22 cellular contexts compared by ENCODE assay signal in genomic region chr1:111242805-111243523, GRCh38. TPM values are rescaled to one million over a fixed set of nuclear protein-coding genes. Genes with fewer than 3 reads are reported as not detected.
"Had no signal": no experiment of that assay in that cellular context is flagged by ENCODE, and none has a peak within 500 bp of the region (broad histone marks: within the 10 kb centered on the region; RNA-seq: fewer than 3 reads in every experiment).

No MANE protein-coding gene starts in this region.

- H3K9me3 Mint-ChIP-seq: activated naive CD4-positive, alpha-beta T cell treated with anti-CD3 and anti-CD28 coated beads for 36 hours; activated naive CD8-positive, alpha-beta T cell treated with anti-CD3 and anti-CD28 coated beads, Interleukin-2, amount 50 U/mL, for 24 hours; activated T-helper 2 cell treated with anti-CD3 and anti-CD28 coated beads, Interferon-gamma antibody, Interleukin-2, Interleukin-4, amounts not matched to agents 10 μg/mL and 5 μg/mL and 100 μg/mL, durations not matched to agents 14 hours and 24 hours and 36 hours; nephron; stimulated activated naive CD8-positive, alpha-beta T cell treated with anti-CD3 and anti-CD28 coated beads, Interleukin-15, amount 100 ng/mL, for 72 hours had no signal

- H3K36me3 ChIP-seq: ascending aorta, gastrocnemius medialis, thoracic aorta had no signal

- H3K27ac ChIP-seq: ascending aorta, gastrocnemius medialis, thoracic aorta had no signal

- H3K4me1 Mint-ChIP-seq: nephron; stimulated activated naive CD8-positive, alpha-beta T cell treated with anti-CD3 and anti-CD28 coated beads, Interleukin-15, amount 100 ng/mL, for 72 hours had no signal

- H3K4me1 ChIP-seq: ascending aorta had no signal

- H3K27me3 ChIP-seq: ascending aorta, gastrocnemius medialis had no signal

- H3K27me3 Mint-ChIP-seq: activated naive CD8-positive, alpha-beta T cell treated with anti-CD3 and anti-CD28 coated beads, Interleukin-2, amount 50 U/mL, for 24 hours; progenitor cell of endocrine pancreas; stimulated activated naive CD8-positive, alpha-beta T cell treated with anti-CD3 and anti-CD28 coated beads, Interleukin-15, amount 100 ng/mL, for 72 hours had no signal

- ATAC-seq: activated naive CD8-positive, alpha-beta T cell treated with anti-CD3 and anti-CD28 coated beads, Interleukin-2, amount 50 U/mL, for 24 hours; gastrocnemius medialis; left lobe of liver; SK-N-SH treated with all-trans-retinoic acid at 6 μM for 48 hours; stimulated activated naive CD8-positive, alpha-beta T cell treated with anti-CD3 and anti-CD28 coated beads, Interleukin-15, amount 100 ng/mL, for 72 hours had no signal

- H3K4me3 Mint-ChIP-seq: activated naive CD4-positive, alpha-beta T cell treated with anti-CD3 and anti-CD28 coated beads for 36 hours; activated naive CD8-positive, alpha-beta T cell treated with anti-CD3 and anti-CD28 coated beads, Interleukin-2, amount 50 U/mL, for 24 hours; nephron; stimulated activated naive CD8-positive, alpha-beta T cell treated with anti-CD3 and anti-CD28 coated beads, Interleukin-15, amount 100 ng/mL, for 72 hours had no signal

- DNase-seq: activated CD4-positive, alpha-beta T cell treated with anti-CD3 and anti-CD28 coated beads, Interleukin-2, amount 50 U/mL, for 48 hours; activated CD4-positive, CD25-positive, alpha-beta regulatory T cell treated with anti-CD3 and anti-CD28 coated beads, Interleukin-2, amount 50 U/mL, for 72 hours; activated naive CD4-positive, alpha-beta T cell treated with anti-CD3 and anti-CD28 coated beads for 36 hours; activated naive CD8-positive, alpha-beta T cell treated with anti-CD3 and anti-CD28 coated beads, Interleukin-2, amount 50 U/mL, for 24 hours; activated T-cell treated with anti-CD3 and anti-CD28 coated beads, Interleukin-2, amount 50 U/mL, for 1 hour; gastrocnemius medialis; mesenchymal stem cell; stimulated activated CD4-positive, alpha-beta T cell treated with anti-CD3 and anti-CD28 coated beads, Interleukin-1b, Interleukin-23, amount 100 ng/mL, for 48 hours; stimulated activated naive CD8-positive, alpha-beta T cell treated with anti-CD3 and anti-CD28 coated beads, Interleukin-15, amount 100 ng/mL, for 72 hours; T-helper 1 cell; T1000 had no signal

- H3K27ac Mint-ChIP-seq: activated naive CD4-positive, alpha-beta T cell treated with anti-CD3 and anti-CD28 coated beads for 36 hours; activated naive CD8-positive, alpha-beta T cell treated with anti-CD3 and anti-CD28 coated beads, Interleukin-2, amount 50 U/mL, for 24 hours; activated T-helper 2 cell treated with anti-CD3 and anti-CD28 coated beads, Interferon-gamma antibody, Interleukin-2, Interleukin-4, amounts not matched to agents 10 μg/mL and 5 μg/mL and 100 μg/mL, durations not matched to agents 14 hours and 24 hours and 36 hours; nephron; progenitor cell of endocrine pancreas; stimulated activated naive CD8-positive, alpha-beta T cell treated with anti-CD3 and anti-CD28 coated beads, Interleukin-15, amount 100 ng/mL, for 72 hours had no signal

- H3K4me3 ChIP-seq: ascending aorta, gastrocnemius medialis, thoracic aorta had no signal

- H3K9me3 ChIP-seq: ascending aorta, gastrocnemius medialis, thoracic aorta had no signal

RNA-seq across cellular contexts. Expression of gene CHI3L2, which starts 15.5 kb away (rescaled TPM):
- total RNA-seq: bronchial epithelial cell, progenitor cell of endocrine pancreas had no signal

RNA-seq across cellular contexts. Expression of gene CHIA, which starts 47.7 kb away (rescaled TPM):
- total RNA-seq: activated naive CD4-positive, alpha-beta T cell treated with anti-CD3 and anti-CD28 coated beads for 36 hours; activated T-helper 2 cell treated with anti-CD3 and anti-CD28 coated beads, Interferon-gamma antibody, Interleukin-2, Interleukin-4, amounts not matched to agents 10 μg/mL and 5 μg/mL and 100 μg/mL, durations not matched to agents 14 hours and 24 hours and 36 hours; ascending aorta; bronchial epithelial cell; fibroblast of lung; gastrocnemius medialis; progenitor cell of endocrine pancreas; right cardiac atrium; thoracic aorta; ureter had no signal
- polyA plus RNA-seq: fibroblast of lung had no signal
